In genomic region chr3:169760479-169760878, GRCh38 we compare ENCODE assay signal across 20 cellular contexts. TPM values are rescaled to one million over a fixed set of nuclear protein-coding genes. Genes with fewer than 3 reads are reported as not detected.
DNase-seq lines count a peak whose midpoint lies in the region; ATAC-seq and TF ChIP-seq lines count a peak whose summit lies in the region.
"Had no signal": no experiment of that assay in that cellular context is flagged by ENCODE, and none has a peak within 500 bp of the region (broad histone marks: within the 10 kb centered on the region; RNA-seq: fewer than 3 reads in every experiment).

No MANE protein-coding gene starts in this region.

- H3K9me3 ChIP-seq in right atrium auricular region, result no peaks in the 10 kb centered on the region
- H3K9me3 ChIP-seq: transverse colon had no signal

- H3K27ac Mint-ChIP-seq in glutamatergic neuron (ENCODE audit: unreplicated experiment), result no peak overlapping the region
- H3K27ac Mint-ChIP-seq: activated naive CD8-positive, alpha-beta T cell had no signal

- in situ Hi-C loops in astrocyte of the spinal cord (cut with HindIII; ENCODE audit: low sequenced_read_pairs), result no loop called here

- H3K9me3 Mint-ChIP-seq in glutamatergic neuron (ENCODE audit: unreplicated experiment), result peaks cover 8% of the 10 kb centered on the region

- no peaks in the 10 kb centered on the region for H3K36me3 ChIP-seq in right atrium auricular region
- H3K36me3 ChIP-seq: left ventricle myocardium inferior, transverse colon had no signal

- H3K27ac ChIP-seq in right atrium auricular region, result no peak overlapping the region
- H3K27ac ChIP-seq: left ventricle myocardium inferior, transverse colon had no signal

- H3K4me1 ChIP-seq in right atrium auricular region, result peaks cover 0 to 6% of the 10 kb centered on the region in 2 donors

- TF ChIP-seq CTCF in astrocyte of the spinal cord (IDR thresholded peaks at IDR 0.05; ENCODE audit: low read depth, low read length) (no peak), right atrium auricular region (IDR thresholded peaks at IDR 0.05) (no peak), glutamatergic neuron (IDR thresholded peaks at IDR 0.05; ENCODE audit: partially characterized antibody, unreplicated experiment) (no peak)

- H3K36me3 Mint-ChIP-seq in glutamatergic neuron (ENCODE audit: unreplicated experiment), result peaks cover 4% of the 10 kb centered on the region
- H3K36me3 Mint-ChIP-seq: activated naive CD8-positive, alpha-beta T cell; naive thymus-derived CD8-positive, alpha-beta T cell had no signal

- ATAC-seq in GM18907 (IDR thresholded peaks at IDR 0.05; ENCODE audit: unreplicated experiment) (no peak), GM18909 (IDR thresholded peaks at IDR 0.05; ENCODE audit: poor library complexity, unreplicated experiment) (no peak)
- ATAC-seq: naive thymus-derived CD8-positive, alpha-beta T cell; right cardiac atrium had no signal

- no peaks in the 10 kb centered on the region for H3K27me3 ChIP-seq in right atrium auricular region
- H3K27me3 ChIP-seq: transverse colon had no signal

- H3K27me3 Mint-ChIP-seq in glutamatergic neuron (ENCODE audit: unreplicated experiment), result peaks cover 6% of the 10 kb centered on the region
- H3K27me3 Mint-ChIP-seq: activated naive CD8-positive, alpha-beta T cell; naive thymus-derived CD8-positive, alpha-beta T cell had no signal

- peak; percentile 89 for DNase-seq in ELR (ENCODE audit: low read depth)
- DNase-seq in LHCN-M2 (ENCODE audit: low read depth), result peak; percentile 30
- DNase-seq in astrocyte of the spinal cord (ENCODE audit: low read depth, low spot score), result peak; percentile 4
- DNase-seq in iris pigment epithelial cell (ENCODE audit: low read depth), result peak; percentile 83
- no peak for DNase-seq in right atrium auricular region (ENCODE audit: low spot score)
- no peak for DNase-seq in glutamatergic neuron
- DNase-seq: cerebellar nuclear complex; GOT3; hippocampal formation; Kasumi-1; left ventricle myocardium inferior; naive thymus-derived CD8-positive, alpha-beta T cell; NCI-H2081; right cardiac atrium; stimulated activated CD4-positive, alpha-beta T cell treated with anti-CD3 and anti-CD28 coated beads, Interleukin-4, amount 100 ng/mL, for 1 hour; T-helper 2 cell; transverse colon had no signal

- no peak overlapping the region for H3K4me3 ChIP-seq in astrocyte of the spinal cord (ENCODE audit: low read depth, low read length)
- no peak overlapping the region for H3K4me3 ChIP-seq in right atrium auricular region
- H3K4me3 ChIP-seq: left ventricle myocardium inferior, transverse colon had no signal

- H3K4me3 Mint-ChIP-seq in glutamatergic neuron (ENCODE audit: unreplicated experiment), result no peak overlapping the region
- H3K4me3 Mint-ChIP-seq: activated naive CD8-positive, alpha-beta T cell; naive thymus-derived CD8-positive, alpha-beta T cell had no signal

- peaks cover 7% of the 10 kb centered on the region for H3K4me1 Mint-ChIP-seq in glutamatergic neuron (ENCODE audit: low read depth, unreplicated experiment)

RNA-seq across cellular contexts. Expression of gene TERC, which starts 4.4 kb away (rescaled TPM):
- total RNA-seq in LHCN-M2 (2014; rRNA removed) (434 and 471 TPM in 2 replicates), right atrium auricular region (10 to 100 TPM; 53.6 to 61.6 TPM), glutamatergic neuron (ENCODE audit: unreplicated experiment) (6.4 TPM)
- polyA plus RNA-seq in LHCN-M2 (2012), result 0.27 TPM
- polyA plus RNA-seq: right cardiac atrium had no signal

RNA-seq across cellular contexts. Expression of gene ACTRT3, which starts 8.9 kb away (rescaled TPM):
- 6.1 and 6.5 TPM in 2 replicates for total RNA-seq in LHCN-M2 (2014; rRNA removed)
- polyA plus RNA-seq in LHCN-M2 (2012), result 2.9 TPM
- total RNA-seq in right atrium auricular region, result 1 to 10 TPM in 1 of 2 donors, under 1 TPM in 1; 0.30 to 1.4 TPM
- total RNA-seq in glutamatergic neuron (ENCODE audit: unreplicated experiment), result 1.8 TPM

RNA-seq across cellular contexts. Expression of gene MYNN, which starts 12.7 kb away (rescaled TPM):
- total RNA-seq in LHCN-M2 (2014; rRNA removed) (13.9 and 14.4 TPM in 2 replicates), right atrium auricular region (10 to 100 TPM; 10.2 to 11.2 TPM), glutamatergic neuron (ENCODE audit: unreplicated experiment) (13.9 TPM)
- polyA plus RNA-seq in LHCN-M2 (2012), result 6.5 TPM

RNA-seq across cellular contexts. Expression of gene LRRIQ4, which starts 52.2 kb away (rescaled TPM):
- total RNA-seq in LHCN-M2 (2014; rRNA removed) (not detected in 2 replicates), right atrium auricular region (under 1 TPM in 1 of 2 donors, not detected in 1; 0.43 TPM), glutamatergic neuron (ENCODE audit: unreplicated experiment) (0.29 TPM)
- polyA plus RNA-seq in LHCN-M2 (2012), result not detected
- total RNA-seq: left ventricle myocardium inferior, right cardiac atrium, transverse colon had no signal
- polyA plus RNA-seq: naive thymus-derived CD8-positive, alpha-beta T cell; right cardiac atrium had no signal

RNA-seq across cellular contexts. Expression of gene LRRC34, which starts 52.2 kb away (rescaled TPM):
- total RNA-seq in LHCN-M2 (2014; rRNA removed) (5.4 TPM in 2 replicates), right atrium auricular region (1 to 10 TPM; 2.9 to 3.3 TPM), glutamatergic neuron (ENCODE audit: unreplicated experiment) (3.6 TPM)
- polyA plus RNA-seq in LHCN-M2 (2012), result 0.87 TPM

Comparison
In these comparisons a context has a peak if more than half of its experiments do, and no peak if none do; other contexts are left out.
1. DNase-seq: peak in ELR (single experiment), LHCN-M2 (single experiment), astrocyte of the spinal cord (single experiment) and iris pigment epithelial cell (single experiment); none in right atrium auricular region (single experiment) and glutamatergic neuron (single experiment).